ENCODE assay signal across 21 cellular contexts in genomic region chrX:9166566-9166909, GRCh38.
DNase-seq lines count a peak whose midpoint lies in the region; ATAC-seq and TF ChIP-seq lines count a peak whose summit lies in the region.
"Had no signal": no experiment of that assay in that cellular context is flagged by ENCODE, and none has a peak within 500 bp of the region (broad histone marks: within the 10 kb centered on the region; RNA-seq: fewer than 3 reads in every experiment).

No MANE protein-coding gene starts in this region.

- peak overlapping the region; percentile 57 for H3K4me2 ChIP-seq in DOHH2 (ENCODE audit: low read length)

- H3K79me2 ChIP-seq in ACC112 (ENCODE audit: control insufficient read depth, insufficient read depth, low read length, unreplicated experiment) (no peaks in the 10 kb centered on the region), DOHH2 (ENCODE audit: control insufficient read depth, low read length) (no peaks in the 10 kb centered on the region)

- H3K9me3 ChIP-seq in DOHH2 (ENCODE audit: control insufficient read depth, insufficient read depth, low read length) (peaks cover 5% of the 10 kb centered on the region; the same call in 1 of the 2 replicates), SJCRH30 (replicated peaks) (peaks cover 5% of the 10 kb centered on the region; the same call in 1 of the 2 replicates), vagina (no peaks in the 10 kb centered on the region)
- H3K9me3 ChIP-seq: Peyer's patch, thoracic aorta had no signal

- intact Hi-C loops in vagina (cut with DNase I): no loop called here

- H3K36me3 ChIP-seq in ACC112 (ENCODE audit: insufficient read depth, low read length): peaks cover 3% of the 10 kb centered on the region; the same call in 1 of the 2 replicates
- no peaks in the 10 kb centered on the region for H3K36me3 ChIP-seq in DOHH2 (ENCODE audit: control insufficient read depth, low read length)
- no peaks in the 10 kb centered on the region for H3K36me3 ChIP-seq in SJCRH30
- H3K36me3 ChIP-seq in vagina: no peaks in the 10 kb centered on the region
- H3K36me3 ChIP-seq: Peyer's patch, thoracic aorta had no signal

- H3K27ac ChIP-seq in ACC112 (ENCODE audit: low read depth, low read length): peak overlapping the region; percentile 83
- H3K27ac ChIP-seq in DOHH2 (ENCODE audit: low read depth, low read length): peak overlapping the region; percentile 81
- peak overlapping the region; percentile 87 for H3K27ac ChIP-seq in SJCRH30
- H3K27ac ChIP-seq in vagina: no peak overlapping the region
- H3K27ac ChIP-seq: C4-2B, Peyer's patch, thoracic aorta had no signal

- no peak for TF ChIP-seq POLR2A in vagina (IDR thresholded peaks at IDR 0.05)

- H4K20me1 ChIP-seq in DOHH2 (ENCODE audit: control insufficient read depth, insufficient read depth, low read depth, low read length): no peaks in the 10 kb centered on the region

- TF ChIP-seq CTCF in DOHH2 (IDR thresholded peaks at IDR 0.05; ENCODE audit: low read depth, low read length, poor library complexity, severe bottlenecking) (no peak), fibroblast of villous mesenchyme (IDR thresholded peaks at IDR 0.05; ENCODE audit: insufficient read depth, low read depth, low read length) (no peak), vagina (IDR thresholded peaks at IDR 0.05) (no peak)

- ATAC-seq in HG03565 (IDR thresholded peaks at IDR 0.05; ENCODE audit: unreplicated experiment): no peak

- H3K9me2 ChIP-seq in DOHH2 (replicated peaks; ENCODE audit: control insufficient read depth, low read length): no peaks in the 10 kb centered on the region

- H3F3A ChIP-seq in DOHH2 (ENCODE audit: control insufficient read depth, insufficient read depth): no peaks in the 10 kb centered on the region

- no peak for DNase-seq in SJCRH30
- DNase-seq in fibroblast of villous mesenchyme (ENCODE audit: low read depth): peak; percentile 7
- DNase-seq in NAMALWA (ENCODE audit: low spot score): no peak
- no peak for DNase-seq in vagina (ENCODE audit: extremely low spot score in 2 of 2)
- DNase-seq in activated naive CD4-positive, alpha-beta T cell treated with Interleukin-2 at 50 U/mL for 16 hours: no peak
- DNase-seq: activated CD8-positive, alpha-beta memory T cell treated with anti-CD3 and anti-CD28 coated beads for 24 hours; activated T-cell treated with anti-CD3 and anti-CD28 coated beads, Interleukin-2, amount 50 U/mL, for 24 hours; anterior cingulate cortex; midbrain; natural killer cell; NCI-H524 treated with DMSO at 0.1 percent for 48 hours; NK-92 treated with Interleukin-12 subunit alpha and Interleukin-12 subunit beta, amount 100 ng/mL, for 24 hours; Peyer's patch; retina; stimulated activated CD4-positive, alpha-beta T cell treated with anti-CD3 and anti-CD28 coated beads, Interleukin-12 subunit alpha, Interleukin-12 subunit beta, amount 100 ng/mL, for 4 hours; stimulated activated CD4-positive, alpha-beta T cell treated with anti-CD3 and anti-CD28 coated beads, Interleukin-4, amount 100 ng/mL, for 4 hours had no signal

- peaks cover 34% of the 10 kb centered on the region for H3K4me1 ChIP-seq in ACC112 (ENCODE audit: control insufficient read depth, insufficient read depth, low read length, unreplicated experiment)
- peaks cover 40% of the 10 kb centered on the region for H3K4me1 ChIP-seq in DOHH2 (ENCODE audit: control insufficient read depth, low read length)
- H3K4me1 ChIP-seq in SJCRH30: peaks cover 42% of the 10 kb centered on the region
- no peaks in the 10 kb centered on the region for H3K4me1 ChIP-seq in vagina
- H3K4me1 ChIP-seq: Peyer's patch had no signal

- H2AFZ ChIP-seq in ACC112 (ENCODE audit: low read length, unreplicated experiment): no peak overlapping the region

- H3K4me3 ChIP-seq in ACC112 (ENCODE audit: low read depth, low read length) (no peak overlapping the region), DOHH2 (ENCODE audit: low read length) (peak overlapping the region; percentile 46), SJCRH30 (no peak overlapping the region), fibroblast of villous mesenchyme (ENCODE audit: low read depth, low read length) (no peak overlapping the region), vagina (no peak overlapping the region)
- H3K4me3 ChIP-seq: Peyer's patch, thoracic aorta had no signal

- H3K27me3 ChIP-seq in ACC112 (ENCODE audit: insufficient read depth, low read length): no peaks in the 10 kb centered on the region
- no peaks in the 10 kb centered on the region for H3K27me3 ChIP-seq in DOHH2 (ENCODE audit: control insufficient read depth, low read length)
- H3K27me3 ChIP-seq in SJCRH30: no peaks in the 10 kb centered on the region
- no peaks in the 10 kb centered on the region for H3K27me3 ChIP-seq in vagina
- H3K27me3 ChIP-seq: Peyer's patch had no signal
